In the genomic region with DNA sequence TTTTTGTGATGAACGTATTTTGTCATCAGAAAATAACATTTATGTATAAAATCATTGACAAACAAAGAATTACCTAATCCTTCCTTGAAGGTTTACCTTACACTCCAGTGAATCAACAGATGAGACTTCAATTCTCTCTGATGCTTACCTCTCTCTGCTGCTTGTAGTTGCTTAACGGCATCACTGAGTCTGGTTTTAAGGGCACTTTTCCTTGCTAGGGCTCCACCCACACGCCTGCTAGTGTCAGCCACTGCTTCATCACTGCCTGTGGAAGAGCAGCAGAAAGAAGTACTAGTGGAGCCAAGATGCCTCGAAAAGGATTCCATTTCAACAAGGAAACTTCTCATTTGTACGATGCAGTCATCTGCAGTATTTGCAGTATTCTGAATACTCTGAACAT, we compare ENCODE assay signal across 11 cellular contexts.
DNase-seq lines count a peak whose midpoint lies in the region; ATAC-seq, FAIRE-seq and TF ChIP-seq lines count a peak whose summit lies in the region.
"Had no signal": no experiment of that assay in that cellular context is flagged by ENCODE, and none has a peak within 500 bp of the region (broad histone marks: within the 10 kb centered on the region; RNA-seq: fewer than 3 reads in every experiment).

No MANE protein-coding gene starts in this region.

- no peak overlapping the region for H3K4me3 Mint-ChIP-seq in activated CD8-positive, alpha-beta T cell treated with anti-CD3 and anti-CD28 coated beads for 36 hours
- no peak overlapping the region for H3K4me3 Mint-ChIP-seq in activated CD8-positive, alpha-beta T cell treated with anti-CD3 and anti-CD28 coated beads, Interleukin-2, amount 10 ng/mL, durations not matched to agents 7 days and 5 days
- no peak overlapping the region for H3K4me3 Mint-ChIP-seq in mesothelial cell of epicardium
- H3K4me3 Mint-ChIP-seq: activated T-cell treated with anti-CD3 and anti-CD28 coated beads, Interleukin-2, amount 50 U/mL, for 72 hours; naive thymus-derived CD8-positive, alpha-beta T cell had no signal

- H3K27me3 ChIP-seq in bronchial epithelial cell (ENCODE audit: control insufficient read depth, insufficient read depth, low read length) (no peaks in the 10 kb centered on the region), left lung (no peaks in the 10 kb centered on the region), vagina (no peaks in the 10 kb centered on the region), SJCRH30 (no peaks in the 10 kb centered on the region)

- TF ChIP-seq CTCF in activated CD8-positive, alpha-beta T cell treated with anti-CD3 and anti-CD28 coated beads for 36 hours (IDR thresholded peaks at IDR 0.05) = no peak
- peak; percentile 1 for TF ChIP-seq CTCF in bronchial epithelial cell (IDR thresholded peaks at IDR 0.05; ENCODE audit: insufficient read depth, low read length, severe bottlenecking)
- no peak for TF ChIP-seq CTCF in left lung (IDR thresholded peaks at IDR 0.05)
- TF ChIP-seq CTCF in vagina (IDR thresholded peaks at IDR 0.05) = no peak
- no peak for TF ChIP-seq CTCF in mesothelial cell of epicardium (IDR thresholded peaks at IDR 0.05; ENCODE audit: unreplicated experiment)

- ATAC-seq in activated CD8-positive, alpha-beta T cell treated with anti-CD3 and anti-CD28 coated beads for 36 hours = no peak
- ATAC-seq in activated CD8-positive, alpha-beta T cell treated with anti-CD3 and anti-CD28 coated beads, Interleukin-2, amount 10 ng/mL, durations not matched to agents 7 days and 5 days = no peak
- peak; percentile 59 for ATAC-seq in left lung
- ATAC-seq: activated T-cell treated with anti-CD3 and anti-CD28 coated beads, Interleukin-2, amount 50 U/mL, for 72 hours; naive thymus-derived CD8-positive, alpha-beta T cell had no signal

- peaks cover 19% of the 10 kb centered on the region for H3K4me1 Mint-ChIP-seq in activated CD8-positive, alpha-beta T cell treated with anti-CD3 and anti-CD28 coated beads for 36 hours (ENCODE audit: low read depth)
- H3K4me1 Mint-ChIP-seq in activated CD8-positive, alpha-beta T cell treated with anti-CD3 and anti-CD28 coated beads, Interleukin-2, amount 10 ng/mL, durations not matched to agents 7 days and 5 days (ENCODE audit: low read depth) = peaks cover 7% of the 10 kb centered on the region
- peaks cover 16% of the 10 kb centered on the region for H3K4me1 Mint-ChIP-seq in mesothelial cell of epicardium
- H3K4me1 Mint-ChIP-seq: naive thymus-derived CD8-positive, alpha-beta T cell had no signal

- no peak overlapping the region for H3K27ac Mint-ChIP-seq in activated CD8-positive, alpha-beta T cell treated with anti-CD3 and anti-CD28 coated beads for 36 hours
- H3K27ac Mint-ChIP-seq in activated CD8-positive, alpha-beta T cell treated with anti-CD3 and anti-CD28 coated beads, Interleukin-2, amount 10 ng/mL, durations not matched to agents 7 days and 5 days = no peak overlapping the region
- H3K27ac Mint-ChIP-seq in mesothelial cell of epicardium = no peak overlapping the region
- H3K27ac Mint-ChIP-seq: activated T-cell treated with anti-CD3 and anti-CD28 coated beads, Interleukin-2, amount 50 U/mL, for 72 hours had no signal

- POLR2A ChIA-PET in activated CD8-positive, alpha-beta T cell treated with anti-CD3 and anti-CD28 coated beads for 36 hours (lab: Charles Lee) = no interaction called here
- POLR2A ChIA-PET in activated CD8-positive, alpha-beta T cell treated with anti-CD3 and anti-CD28 coated beads, Interleukin-2, amount 10 ng/mL, durations not matched to agents 7 days and 5 days (lab: Charles Lee) = no interaction called here

- peaks cover 5% of the 10 kb centered on the region for H3K27me3 Mint-ChIP-seq in activated CD8-positive, alpha-beta T cell treated with anti-CD3 and anti-CD28 coated beads for 36 hours
- H3K27me3 Mint-ChIP-seq in activated CD8-positive, alpha-beta T cell treated with anti-CD3 and anti-CD28 coated beads, Interleukin-2, amount 10 ng/mL, durations not matched to agents 7 days and 5 days (ENCODE audit: low read depth) = peaks cover 17% of the 10 kb centered on the region
- H3K27me3 Mint-ChIP-seq in mesothelial cell of epicardium (ENCODE audit: low read depth) = no peaks in the 10 kb centered on the region

- H3K36me3 ChIP-seq in bronchial epithelial cell (ENCODE audit: control insufficient read depth, insufficient read depth, low read length) (no peaks in the 10 kb centered on the region), left lung (peaks cover 0 to 4% of the 10 kb centered on the region in 2 donors), vagina (peaks cover 0 to 5% of the 10 kb centered on the region in 2 donors), SJCRH30 (no peaks in the 10 kb centered on the region)

- H3K27ac ChIP-seq in left lung (peak overlapping the region in 1 of 2 donors; percentile 79), vagina (peak overlapping the region; percentile 77), SJCRH30 (no peak overlapping the region)

- no peaks in the 10 kb centered on the region for H3K36me3 Mint-ChIP-seq in activated CD8-positive, alpha-beta T cell treated with anti-CD3 and anti-CD28 coated beads for 36 hours (ENCODE audit: low read depth)
- no peaks in the 10 kb centered on the region for H3K36me3 Mint-ChIP-seq in activated CD8-positive, alpha-beta T cell treated with anti-CD3 and anti-CD28 coated beads, Interleukin-2, amount 10 ng/mL, durations not matched to agents 7 days and 5 days (ENCODE audit: low read depth)
- H3K36me3 Mint-ChIP-seq in mesothelial cell of epicardium = peaks cover 2% of the 10 kb centered on the region
- H3K36me3 Mint-ChIP-seq: naive thymus-derived CD8-positive, alpha-beta T cell had no signal

- intact Hi-C loops in activated CD8-positive, alpha-beta T cell treated with anti-CD3 and anti-CD28 coated beads for 36 hours (cut with micrococcal nuclease) = no loop called here
- intact Hi-C loops in left lung (cut with DNase I) = no loop called here
- intact Hi-C loops in vagina (cut with DNase I) = no loop called here

- H3K9me3 ChIP-seq in left lung (no peaks in the 10 kb centered on the region), vagina (no peaks in the 10 kb centered on the region), SJCRH30 (replicated peaks) (no peaks in the 10 kb centered on the region)

- H3K4me1 ChIP-seq in left lung (peaks cover 0 to 13% of the 10 kb centered on the region in 2 donors), vagina (peaks cover 15% of the 10 kb centered on the region), SJCRH30 (peaks cover 19% of the 10 kb centered on the region)

- H3K9me3 Mint-ChIP-seq in activated CD8-positive, alpha-beta T cell treated with anti-CD3 and anti-CD28 coated beads for 36 hours = no peaks in the 10 kb centered on the region
- H3K9me3 Mint-ChIP-seq in activated CD8-positive, alpha-beta T cell treated with anti-CD3 and anti-CD28 coated beads, Interleukin-2, amount 10 ng/mL, durations not matched to agents 7 days and 5 days (ENCODE audit: insufficient read depth) = no peaks in the 10 kb centered on the region
- no peaks in the 10 kb centered on the region for H3K9me3 Mint-ChIP-seq in mesothelial cell of epicardium
- H3K9me3 Mint-ChIP-seq: activated T-cell treated with anti-CD3 and anti-CD28 coated beads, Interleukin-2, amount 50 U/mL, for 72 hours; naive thymus-derived CD8-positive, alpha-beta T cell had no signal

- CTCF ChIA-PET in activated CD8-positive, alpha-beta T cell treated with anti-CD3 and anti-CD28 coated beads for 36 hours (lab: Charles Lee) = interaction anchor here (1.3 kb wide), 1 partner anchor 14 kb away, joined by 9 read pairs; no protein-coding TSS in a partner anchor
- CTCF ChIA-PET in activated CD8-positive, alpha-beta T cell treated with anti-CD3 and anti-CD28 coated beads, Interleukin-2, amount 10 ng/mL, durations not matched to agents 7 days and 5 days (lab: Charles Lee) = interaction anchor here (1.0 to 1.2 kb wide), 3 partner anchors 13 to 63 kb away, joined by 3 to 5 read pairs (median 3); partner anchors contain the start of genes FAM229B and TUBE1

- no peak overlapping the region for H3K4me3 ChIP-seq in bronchial epithelial cell (ENCODE audit: low read depth, low read length)
- no peak overlapping the region for H3K4me3 ChIP-seq in left lung
- H3K4me3 ChIP-seq in vagina = no peak overlapping the region
- no peak overlapping the region for H3K4me3 ChIP-seq in SJCRH30

- TF ChIP-seq POLR2A in vagina (IDR thresholded peaks at IDR 0.05) = no peak

- peak; percentile 17 for DNase-seq in activated CD8-positive, alpha-beta T cell treated with anti-CD3 and anti-CD28 coated beads for 36 hours
- no peak for DNase-seq in activated CD8-positive, alpha-beta T cell treated with anti-CD3 and anti-CD28 coated beads, Interleukin-2, amount 10 ng/mL, durations not matched to agents 7 days and 5 days
- DNase-seq in bronchial epithelial cell (ENCODE audit: low read depth) (peak; percentile 30), left lung (no peak), vagina (ENCODE audit: extremely low spot score in 2 of 2) (no peak), SJCRH30 (no peak), mesothelial cell of epicardium (ENCODE audit: low spot score in 2 of 2, unreplicated experiment in 2 of 2) (no peak)
- no peak for DNase-seq in activated T-cell treated with anti-CD3 and anti-CD28 coated beads, Interleukin-2, amount 50 U/mL, for 1 hour
- DNase-seq: activated T-cell treated with anti-CD3 and anti-CD28 coated beads, Interleukin-2, amount 50 U/mL, for 72 hours; naive thymus-derived CD8-positive, alpha-beta T cell had no signal

- no peak for FAIRE-seq in bronchial epithelial cell (lab: Jason Lieb, UNC)
- FAIRE-seq: TTC549 had no signal

Comparison
In these comparisons a context has a peak if more than half of its experiments do, and no peak if none do; other contexts are left out.
1. DNase-seq: peak in activated CD8-positive, alpha-beta T cell treated with anti-CD3 and anti-CD28 coated beads for 36 hours (single experiment) and bronchial epithelial cell (single experiment); none in activated CD8-positive, alpha-beta T cell treated with anti-CD3 and anti-CD28 coated beads, Interleukin-2, amount 10 ng/mL, durations not matched to agents 7 days and 5 days (single experiment), left lung (0 of 2), vagina (0 of 2), activated T-cell treated with anti-CD3 and anti-CD28 coated beads, Interleukin-2, amount 50 U/mL, for 1 hour (single experiment), SJCRH30 (0 of 2) and mesothelial cell of epicardium (0 of 2).